Comparison of ENCODE assay signal across 2 cellular contexts in the genomic region with DNA sequence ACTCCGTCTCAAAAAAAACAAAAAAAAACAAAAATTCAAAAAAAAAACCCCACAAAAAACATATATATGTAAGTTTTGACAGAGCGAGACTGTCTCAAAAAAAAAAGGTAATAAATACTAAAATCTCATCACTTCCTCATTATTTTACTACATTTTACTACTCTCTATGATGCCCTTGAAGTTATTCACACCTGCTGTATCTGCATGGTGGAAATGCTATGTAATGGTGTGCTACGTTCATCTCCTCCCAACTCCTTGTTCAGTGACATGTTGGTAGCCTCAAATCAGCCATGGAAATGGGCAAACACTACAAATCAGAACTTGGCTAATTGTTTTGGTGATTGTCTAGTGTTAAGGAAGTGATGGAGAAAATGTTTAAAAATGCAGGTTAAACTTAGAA.
TF ChIP-seq lines count a peak whose summit lies in the region.

No MANE protein-coding gene starts in this region.

TF ChIP-seq in A549, 52 proteins besides CTCF, POLR2A, EP300 and RAD21 (continued from another document):
- TF ChIP-seq, protein P1, sequence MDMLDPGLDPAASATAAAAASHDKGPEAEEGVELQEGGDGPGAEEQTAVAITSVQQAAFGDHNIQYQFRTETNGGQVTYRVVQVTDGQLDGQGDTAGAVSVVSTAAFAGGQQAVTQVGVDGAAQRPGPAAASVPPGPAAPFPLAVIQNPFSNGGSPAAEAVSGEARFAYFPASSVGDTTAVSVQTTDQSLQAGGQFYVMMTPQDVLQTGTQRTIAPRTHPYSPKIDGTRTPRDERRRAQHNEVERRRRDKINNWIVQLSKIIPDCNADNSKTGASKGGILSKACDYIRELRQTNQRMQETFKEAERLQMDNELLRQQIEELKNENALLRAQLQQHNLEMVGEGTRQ (IDR thresholded peaks at IDR 0.05): no peak
- no peak for TF ChIP-seq CBX8 (IDR thresholded peaks at IDR 0.05)
- TF ChIP-seq, protein P2, sequence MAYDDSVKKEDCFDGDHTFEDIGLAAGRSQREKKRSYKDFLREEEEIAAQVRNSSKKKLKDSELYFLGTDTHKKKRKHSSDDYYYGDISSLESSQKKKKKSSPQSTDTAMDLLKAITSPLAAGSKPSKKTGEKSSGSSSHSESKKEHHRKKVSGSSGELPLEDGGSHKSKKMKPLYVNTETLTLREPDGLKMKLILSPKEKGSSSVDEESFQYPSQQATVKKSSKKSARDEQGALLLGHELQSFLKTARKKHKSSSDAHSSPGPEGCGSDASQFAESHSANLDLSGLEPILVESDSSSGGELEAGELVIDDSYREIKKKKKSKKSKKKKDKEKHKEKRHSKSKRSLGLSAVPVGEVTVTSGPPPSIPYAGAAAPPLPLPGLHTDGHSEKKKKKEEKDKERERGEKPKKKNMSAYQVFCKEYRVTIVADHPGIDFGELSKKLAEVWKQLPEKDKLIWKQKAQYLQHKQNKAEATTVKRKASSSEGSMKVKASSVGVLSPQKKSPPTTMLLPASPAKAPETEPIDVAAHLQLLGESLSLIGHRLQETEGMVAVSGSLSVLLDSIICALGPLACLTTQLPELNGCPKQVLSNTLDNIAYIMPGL (CRISPR knock-in tag; IDR thresholded peaks at IDR 0.05; ENCODE audit: borderline replicate concordance): no peak
- no peak for TF ChIP-seq PHF8 (IDR thresholded peaks at IDR 0.05; ENCODE audit: borderline replicate concordance, low read depth)
- no peak for TF ChIP-seq FOSL2 (IDR thresholded peaks at IDR 0.05)
- TF ChIP-seq FOSL2 (CRISPR knock-in tag; IDR thresholded peaks at IDR 0.05): no peak
- no peak for TF ChIP-seq ZNF302 (CRISPR knock-in tag; IDR thresholded peaks at IDR 0.05)
- TF ChIP-seq, protein P3, sequence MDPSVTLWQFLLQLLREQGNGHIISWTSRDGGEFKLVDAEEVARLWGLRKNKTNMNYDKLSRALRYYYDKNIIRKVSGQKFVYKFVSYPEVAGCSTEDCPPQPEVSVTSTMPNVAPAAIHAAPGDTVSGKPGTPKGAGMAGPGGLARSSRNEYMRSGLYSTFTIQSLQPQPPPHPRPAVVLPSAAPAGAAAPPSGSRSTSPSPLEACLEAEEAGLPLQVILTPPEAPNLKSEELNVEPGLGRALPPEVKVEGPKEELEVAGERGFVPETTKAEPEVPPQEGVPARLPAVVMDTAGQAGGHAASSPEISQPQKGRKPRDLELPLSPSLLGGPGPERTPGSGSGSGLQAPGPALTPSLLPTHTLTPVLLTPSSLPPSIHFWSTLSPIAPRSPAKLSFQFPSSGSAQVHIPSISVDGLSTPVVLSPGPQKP (IDR thresholded peaks at IDR 0.05; ENCODE audit: low read depth, low read length): no peak
- no peak for TF ChIP-seq ZFP36 (IDR thresholded peaks at IDR 0.05; ENCODE audit: borderline replicate concordance, partially characterized antibody)
- TF ChIP-seq ZC3H11A (IDR thresholded peaks at IDR 0.05): no peak
- TF ChIP-seq, protein P4, sequence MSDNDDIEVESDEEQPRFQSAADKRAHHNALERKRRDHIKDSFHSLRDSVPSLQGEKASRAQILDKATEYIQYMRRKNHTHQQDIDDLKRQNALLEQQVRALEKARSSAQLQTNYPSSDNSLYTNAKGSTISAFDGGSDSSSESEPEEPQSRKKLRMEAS (IDR thresholded peaks at IDR 0.05): no peak
- no peak for TF ChIP-seq FOXS1 (CRISPR knock-in tag; IDR thresholded peaks at IDR 0.05)
- no peak for TF ChIP-seq CHD2 (IDR thresholded peaks at IDR 0.05; ENCODE audit: low read length, partially characterized antibody)

TF ChIP-seq in HEK293, 187 proteins besides CTCF, POLR2A, EP300 and RAD21 (continued from another document):
- TF ChIP-seq, protein P5, sequence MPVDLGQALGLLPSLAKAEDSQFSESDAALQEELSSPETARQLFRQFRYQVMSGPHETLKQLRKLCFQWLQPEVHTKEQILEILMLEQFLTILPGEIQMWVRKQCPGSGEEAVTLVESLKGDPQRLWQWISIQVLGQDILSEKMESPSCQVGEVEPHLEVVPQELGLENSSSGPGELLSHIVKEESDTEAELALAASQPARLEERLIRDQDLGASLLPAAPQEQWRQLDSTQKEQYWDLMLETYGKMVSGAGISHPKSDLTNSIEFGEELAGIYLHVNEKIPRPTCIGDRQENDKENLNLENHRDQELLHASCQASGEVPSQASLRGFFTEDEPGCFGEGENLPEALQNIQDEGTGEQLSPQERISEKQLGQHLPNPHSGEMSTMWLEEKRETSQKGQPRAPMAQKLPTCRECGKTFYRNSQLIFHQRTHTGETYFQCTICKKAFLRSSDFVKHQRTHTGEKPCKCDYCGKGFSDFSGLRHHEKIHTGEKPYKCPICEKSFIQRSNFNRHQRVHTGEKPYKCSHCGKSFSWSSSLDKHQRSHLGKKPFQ (tag by site-specific recombination; IDR thresholded peaks at IDR 0.05): peak; percentile 80
